Comparison of ENCODE assay signal across 8 cellular contexts in the genomic region with DNA sequence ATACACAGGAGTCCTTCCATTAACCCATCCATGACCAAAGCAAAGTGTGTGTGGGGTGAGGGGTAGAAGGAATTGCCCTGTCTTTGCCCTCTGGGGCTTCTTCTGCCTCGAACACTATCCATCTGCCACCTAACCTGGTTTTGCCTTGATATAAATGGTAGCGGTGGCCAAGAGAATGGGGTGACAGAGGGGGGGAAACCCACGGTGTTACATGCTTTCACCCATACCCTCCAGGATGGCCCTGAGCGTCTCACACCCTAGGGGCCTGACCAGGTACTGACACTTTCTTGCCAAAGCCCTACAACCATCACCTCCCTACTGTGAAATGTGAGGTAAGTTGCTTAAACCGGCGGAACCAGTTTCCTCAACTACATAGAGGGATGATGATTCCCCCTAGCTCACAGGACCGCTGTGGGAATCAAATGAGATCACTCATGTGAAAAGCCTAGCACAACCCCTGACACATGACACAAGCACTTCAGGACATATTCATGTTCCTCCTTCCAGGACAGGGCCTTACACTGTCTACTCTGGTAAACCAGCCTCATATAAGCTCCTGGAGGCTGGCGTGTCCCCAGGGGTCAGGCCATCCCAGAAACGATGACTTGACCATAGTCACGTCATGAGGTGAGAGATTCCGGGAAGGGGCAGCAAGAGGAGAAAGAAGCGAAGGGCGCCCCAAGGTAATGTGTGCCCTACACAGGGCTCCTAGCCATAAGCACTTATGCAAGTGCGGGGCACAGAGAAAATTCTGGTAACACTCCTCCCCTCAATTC. TPM values are rescaled to one million over a fixed set of nuclear protein-coding genes. Genes with fewer than 3 reads are reported as not detected.
DNase-seq lines count a peak whose midpoint lies in the region; TF ChIP-seq lines count a peak whose summit lies in the region.

No MANE protein-coding gene starts in this region.

- H4K20me1 ChIP-seq in H9 (ENCODE audit: control insufficient read depth, insufficient read depth, insufficient read length) = no peaks in the 10 kb centered on the region

- peak overlapping the region; percentile 76 for H3K56ac ChIP-seq in H9 (ENCODE audit: insufficient read length, low read depth, low read length)

- H3K27ac ChIP-seq in H9 (ENCODE audit: insufficient read length, low read depth, low read length) = peak overlapping the region; percentile 92
- H3K27ac ChIP-seq in WERI-Rb-1 = peak overlapping the region; percentile 99
- peak overlapping the region; percentile 98 for H3K27ac ChIP-seq in duodenal mucosa (ENCODE audit: low read depth, low read length)

- H3K4me3 Mint-ChIP-seq in H9 = peak overlapping the region; percentile 73 to 85

- H3K9me3 ChIP-seq in H9 (ENCODE audit: control insufficient read depth, low read depth, low read length) (no peaks in the 10 kb centered on the region), WERI-Rb-1 (ENCODE audit: severe bottlenecking) (no peaks in the 10 kb centered on the region), duodenal mucosa (ENCODE audit: control insufficient read depth in 1 of 2, low read length in 2 of 2) (no peaks in the 10 kb centered on the region)

- H3K18ac ChIP-seq in H9 (ENCODE audit: insufficient read length, low read depth, low read length) = peak overlapping the region; percentile 95

- TF ChIP-seq CTCF in GM12873 (IDR thresholded peaks at IDR 0.05; ENCODE audit: insufficient read depth, low read depth, low read length, missing control alignments) = peak; percentile 80
- TF ChIP-seq CTCF in H9 (conservative IDR thresholded peaks at IDR 0.05) = peak; percentile 75
- TF ChIP-seq CTCF in WERI-Rb-1 (IDR thresholded peaks at IDR 0.05; ENCODE audit: low read depth, low read length) = peak; percentile 60

- peak overlapping the region; percentile 91 for H2BK120ac ChIP-seq in H9 (ENCODE audit: low read depth, low read length, poor library complexity, severe bottlenecking)

- H2BK5ac ChIP-seq in H9 (ENCODE audit: insufficient read length, low read length) = peak overlapping the region; percentile 15

- no peak overlapping the region for H2AFZ ChIP-seq in H9 (ENCODE audit: low read length)

- WGBS in H9 (ENCODE audit: extremely low coverage, insufficient read length, low lambda C conversion rate) = no CpG with 5 or more reads among the region's 14 CpGs

- peak; percentile 95 for DNase-seq in H9
- peak; percentile 35 for DNase-seq in MV-4-11 (lab: John Stamatoyannopoulos, UW)
- DNase-seq in WERI-Rb-1 = peak; percentile 84
- DNase-seq in lung microvascular endothelial cell (ENCODE audit: low read depth in 2 of 2) = peak; percentile 31 to 37
- DNase-seq in stimulated activated naive CD4-positive, alpha-beta T cell (lab: John Stamatoyannopoulos, UW) = peak; percentile 35 to 67 (median 44)
- no peak for DNase-seq in A172 (ENCODE audit: low spot score)

- H3K36me3 Mint-ChIP-seq in H9 (ENCODE audit: insufficient read depth in 1 of 3, low read depth in 3 of 3) = no peaks in the 10 kb centered on the region

- peak overlapping the region; percentile 77 for H3K4me2 ChIP-seq in H9 (ENCODE audit: insufficient read depth, insufficient read length, low read length)

- no peak overlapping the region for H2BK20ac ChIP-seq in H9 (ENCODE audit: low read depth, low read length, poor library complexity, severe bottlenecking)

- H3K23me2 ChIP-seq in H9 (ENCODE audit: insufficient read length, low read depth, low read length, poor library complexity, severe bottlenecking) = peaks cover 5% of the 10 kb centered on the region

- peak overlapping the region; percentile 82 for H3K4ac ChIP-seq in H9 (ENCODE audit: low read depth, low read length)

- no peak overlapping the region for H3K23ac ChIP-seq in H9 (ENCODE audit: insufficient read length, low read depth, low read length)

- no peak overlapping the region for H2BK15ac ChIP-seq in H9 (ENCODE audit: low read depth, low read length)

- H3K36me3 ChIP-seq in WERI-Rb-1 (no peaks in the 10 kb centered on the region; the same call in 1 of the 2 replicates), duodenal mucosa (ENCODE audit: control insufficient read depth in 1 of 2, insufficient read depth in 2 of 2, low read length in 2 of 2) (no peaks in the 10 kb centered on the region)

- H3K79me1 ChIP-seq in H9 (ENCODE audit: insufficient read depth, low read depth, low read length, poor library complexity, severe bottlenecking) = no peaks in the 10 kb centered on the region

- peak overlapping the region; percentile 35 for H2BK12ac ChIP-seq in H9 (ENCODE audit: insufficient read length, low read depth, low read length)

- H3K4me3 ChIP-seq in WERI-Rb-1 (ENCODE audit: low read depth, low read length) (peak overlapping the region; percentile 46), duodenal mucosa (ENCODE audit: low read depth in 1 of 2, low read length in 2 of 2) (peak overlapping the region; percentile 46 to 62)

- no peaks in the 10 kb centered on the region for H3K79me2 ChIP-seq in H9 (ENCODE audit: insufficient read depth, low read length)

- H3K9ac ChIP-seq in H9 (ENCODE audit: extremely low read depth, insufficient read length, low read length) = peak overlapping the region; percentile 92
- peak overlapping the region; percentile 58 to 95 for H3K9ac ChIP-seq in duodenal mucosa (ENCODE audit: low read depth in 1 of 2, low read length in 2 of 2)

- H3K4me1 ChIP-seq in H9 (ENCODE audit: insufficient read depth, low read length) = peaks cover 7% of the 10 kb centered on the region; the same call in 1 of the 2 replicates
- H3K4me1 ChIP-seq in duodenal mucosa (ENCODE audit: control insufficient read depth in 1 of 2, insufficient read depth in 2 of 2, low read length in 2 of 2) = peaks cover 21 to 23% of the 10 kb centered on the region in 2 donors

- H4K5ac ChIP-seq in H9 (ENCODE audit: insufficient read length, low read depth, low read length) = peak overlapping the region; percentile 87

- H3K4me1 Mint-ChIP-seq in H9 = peaks cover 38 to 48% of the 10 kb centered on the region in 2 experiments

- no peak overlapping the region for H3T11ph ChIP-seq in H9 (ENCODE audit: low read length)

- no peaks in the 10 kb centered on the region for H3K27me3 Mint-ChIP-seq in H9 (ENCODE audit: low read depth)

- peak overlapping the region; percentile 95; the same call in 1 of the 2 replicates for H3K14ac ChIP-seq in H9 (ENCODE audit: insufficient read depth, low read length)

- peak overlapping the region; percentile 36 for H4K8ac ChIP-seq in H9 (replicated peaks; ENCODE audit: insufficient read length, low read depth, low read length)

- no peaks in the 10 kb centered on the region for H3K27me3 ChIP-seq in H9 (ENCODE audit: insufficient read depth, low read length)
- no peaks in the 10 kb centered on the region for H3K27me3 ChIP-seq in WERI-Rb-1 (ENCODE audit: insufficient read depth, low read depth, severe bottlenecking)
- no peaks in the 10 kb centered on the region for H3K27me3 ChIP-seq in duodenal mucosa (ENCODE audit: control insufficient read depth in 1 of 2, insufficient read depth in 2 of 2, low read length in 2 of 2)

- H4K91ac ChIP-seq in H9 (ENCODE audit: insufficient read length, low read depth, low read length) = peak overlapping the region; percentile 95

- H2AK5ac ChIP-seq in H9 (ENCODE audit: insufficient read length, low read length) = peak overlapping the region; percentile 46

- peak overlapping the region; percentile 99 to 100 (median 100) for H3K27ac Mint-ChIP-seq in H9

- H3K9me3 Mint-ChIP-seq in H9 = no peaks in the 10 kb centered on the region; a peak in 1 of 5 replicates

RNA-seq across cellular contexts. Expression of gene C2orf42, which starts 49.7 kb away (rescaled TPM):
- total RNA-seq in H9 (2021) (14.8 and 19.0 TPM in 2 replicates), lung microvascular endothelial cell (7.2 and 15.5 TPM in 2 replicates)
- total RNA-seq in A172 (2014; rRNA removed; shearing (Covaris generic)) = 13.2 and 15.8 TPM in 2 replicates

RNA-seq across cellular contexts. Expression of gene PCBP1, which starts 53.9 kb away (rescaled TPM):
- 457 and 465 TPM in 2 replicates for total RNA-seq in H9 (2021)
- 34.9 and 40.3 TPM in 2 replicates for total RNA-seq in lung microvascular endothelial cell
- total RNA-seq in A172 (2014; rRNA removed; shearing (Covaris generic)) = 24.3 and 26.3 TPM in 2 replicates

Comparison
In these comparisons a context has a peak if more than half of its experiments do, and no peak if none do; other contexts are left out.
1. RNA of gene PCBP1, which starts 53.9 kb away (total RNA-seq): 457 to 465 TPM in H9; 34.9 to 40.3 TPM in lung microvascular endothelial cell and 24.3 to 26.3 TPM in A172; every median in the first group is over 10 times any median in the second.
2. Peak in every context shown above with its lines, with median percentiles within 50 percentile points of each other: CTCF ChIP-seq and H3K27ac ChIP-seq.